Comparison of ENCODE assay signal across 8 cellular contexts in the genomic region with DNA sequence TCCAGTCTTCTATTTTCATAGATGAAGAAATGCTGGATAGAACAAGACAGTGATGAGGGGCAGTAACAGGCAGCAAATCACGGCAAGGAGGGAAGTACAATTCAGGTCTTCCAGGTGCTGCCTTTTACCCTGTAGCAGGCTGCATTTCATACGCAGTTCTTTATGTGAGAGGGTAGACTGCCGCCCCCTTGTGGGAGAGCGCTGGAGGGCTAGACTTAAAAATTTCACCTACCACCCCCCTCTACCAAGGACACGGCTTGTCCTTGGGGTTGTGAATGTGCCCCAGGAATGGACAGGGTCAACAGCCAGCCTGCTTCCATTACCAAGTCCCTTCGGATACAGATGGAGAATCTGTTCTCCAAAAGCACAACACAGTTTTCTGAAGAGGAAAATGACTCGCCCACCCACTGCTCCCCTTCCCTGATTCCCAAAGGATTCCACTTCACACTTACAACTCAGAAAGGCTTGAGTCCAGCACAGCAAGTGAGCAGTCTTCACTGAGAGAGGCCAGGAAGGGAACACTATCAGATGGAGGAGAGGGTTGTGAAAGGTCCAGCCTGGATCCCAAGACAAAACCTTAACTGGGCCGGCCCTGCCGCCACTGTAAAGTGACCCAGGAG. TPM values are rescaled to one million over a fixed set of nuclear protein-coding genes. Genes with fewer than 3 reads are reported as not detected.
DNase-seq lines count a peak whose midpoint lies in the region; ATAC-seq, FAIRE-seq and TF ChIP-seq lines count a peak whose summit lies in the region.

No MANE protein-coding gene starts in this region.

- TF ChIP-seq CTCF in HepG2 (CRISPR knock-in tag; IDR thresholded peaks at IDR 0.05), result peak; percentile 74

- H3K4me2 ChIP-seq in HepG2 (ENCODE audit: low read depth, low read length), result no peak overlapping the region

- intact Hi-C loops in HepG2 (cut with micrococcal nuclease; ENCODE audit: unreplicated experiment), result no loop called here

- no peak overlapping the region for H2AFZ ChIP-seq in HepG2 (ENCODE audit: low read length)

- no peaks in the 10 kb centered on the region for H4K20me1 ChIP-seq in HepG2 (ENCODE audit: insufficient read depth, low read length)

- TF ChIP-seq POLR2A in HepG2 (IDR thresholded peaks at IDR 0.05; ENCODE audit: insufficient read depth in 1 of 2, low read depth in 2 of 2, low read length in 2 of 2), result no peak

- ATAC-seq in SK-N-SH treated with all-trans-retinoic acid at 6 μM for 48 hours (peak; percentile 61; the same call in 2 of the 3 replicates), HepG2 (peak; percentile 88), GM21576 (IDR thresholded peaks at IDR 0.05; ENCODE audit: unreplicated experiment) (no peak)

- H3K4me1 Mint-ChIP-seq in activated naive CD8-positive, alpha-beta T cell treated with anti-CD3 and anti-CD28 coated beads for 36 hours, result peaks cover 30% of the 10 kb centered on the region

- TF ChIP-seq RAD21 in HepG2 (CRISPR knock-in tag; IDR thresholded peaks at IDR 0.05), result peak; percentile 47; the same call in 1 of the 2 replicates

- H3K4me3 Mint-ChIP-seq in activated naive CD8-positive, alpha-beta T cell treated with anti-CD3 and anti-CD28 coated beads for 36 hours, result no peak overlapping the region

- peak overlapping the region; percentile 8 for H3K27ac Mint-ChIP-seq in activated naive CD8-positive, alpha-beta T cell treated with anti-CD3 and anti-CD28 coated beads for 36 hours

- peaks cover 8% of the 10 kb centered on the region for H3K79me2 ChIP-seq in HepG2 (ENCODE audit: insufficient read depth, low read length)

- no peaks in the 10 kb centered on the region for H3K9me3 ChIP-seq in HepG2 (ENCODE audit: low read length)

- no peaks in the 10 kb centered on the region for H3K27me3 Mint-ChIP-seq in activated naive CD8-positive, alpha-beta T cell treated with anti-CD3 and anti-CD28 coated beads for 36 hours

- peaks cover 33% of the 10 kb centered on the region for H3K36me3 Mint-ChIP-seq in activated naive CD8-positive, alpha-beta T cell treated with anti-CD3 and anti-CD28 coated beads for 36 hours

- peaks cover 45% of the 10 kb centered on the region for H3K4me1 ChIP-seq in HepG2 (ENCODE audit: insufficient read depth, low read length)

- peaks cover 27 to 73% of the 10 kb centered on the region in 2 experiments for H3K36me3 ChIP-seq in HepG2 (replicated peaks in 1 of 2; ENCODE audit: control insufficient read depth in 1 of 2, insufficient read depth in 2 of 2, low read length in 2 of 2)

- peak overlapping the region; percentile 24 for H3K27ac ChIP-seq in HepG2 (ENCODE audit: extremely low read length, insufficient read depth, low read length)

- peak; percentile 55 for DNase-seq in NCI-H2227 (lab: John Stamatoyannopoulos, UW; ENCODE audit: unreplicated experiment)
- DNase-seq in NCI-H2227 treated with DMSO at 0.1 percent for 48 hours (lab: John Stamatoyannopoulos, UW), result no peak
- DNase-seq in activated naive CD8-positive, alpha-beta T cell treated with anti-CD3 and anti-CD28 coated beads for 36 hours, result peak; percentile 54
- peak; percentile 46 for DNase-seq in HepG2 (ENCODE audit: low spot score)
- peak; percentile 45 to 71 (median 58) for DNase-seq in stimulated activated naive CD4-positive, alpha-beta T cell (lab: John Stamatoyannopoulos, UW)
- no peak for DNase-seq in NCI-H1436 treated with DMSO at 0.1 percent for 48 hours (lab: John Stamatoyannopoulos, UW)

- in situ Hi-C loops in HepG2 (cut with HindIII; ENCODE audit: extremely low pct_ligation_motif_present, low pct_unique_long_range_greater_than_20kb), result no loop called here

- no TSS peak for BruUV-seq in HepG2 (replicated peaks; lab: Mats Ljungman, UMichigan)

- POLR2A ChIA-PET in HepG2 (lab: Yijun Ruan, JAX), result interaction anchor here (1.7 kb wide), 1 partner anchor 19 kb away, joined by 8 read pairs; no protein-coding TSS in a partner anchor

- H3K4me3 ChIP-seq in HepG2 (replicated peaks in 1 of 3; ENCODE audit: insufficient read depth in 1 of 3, low read depth in 2 of 3, low read length in 3 of 3), result no peak overlapping the region

- no peaks in the 10 kb centered on the region for H3K27me3 ChIP-seq in HepG2 (ENCODE audit: control insufficient read depth in 1 of 2, insufficient read depth in 2 of 2, low read length in 2 of 2)

- TF ChIP-seq EP300 in HepG2 (IDR thresholded peaks at IDR 0.05; ENCODE audit: low read depth in 2 of 2, low read length in 2 of 2), result no peak
- no peak for TF ChIP-seq EP300 in HepG2 (CRISPR knock-in tag; IDR thresholded peaks at IDR 0.05; ENCODE audit: borderline replicate concordance)

- H3K9me3 Mint-ChIP-seq in activated naive CD8-positive, alpha-beta T cell treated with anti-CD3 and anti-CD28 coated beads for 36 hours, result no peaks in the 10 kb centered on the region

- 74% methylated on average over 8 of the region's 9 CpGs for WGBS in HepG2 (ENCODE audit: low lambda C conversion rate)

- FAIRE-seq in HepG2 (lab: Jason Lieb, UNC), result peak; percentile 47

- CTCF ChIA-PET in HepG2 (lab: Yijun Ruan, JAX; ENCODE audit: low intra/inter-chr PET ratio, low total read pairs), result interaction anchor here (0.8 to 1.8 kb wide), 2 partner anchors 42 to 219 kb away, joined by 3 to 4 read pairs; no protein-coding TSS in a partner anchor

- H3K9ac ChIP-seq in HepG2 (ENCODE audit: insufficient read depth, low read depth, low read length), result no peak overlapping the region

RNA-seq across cellular contexts. Expression of a gene that starts 7.4 kb away (rescaled TPM):
- total RNA-seq in activated naive CD8-positive, alpha-beta T cell treated with anti-CD3 and anti-CD28 coated beads for 36 hours, result 10 to 100 TPM; 77.4 to 79.7 TPM
- total RNA-seq in HepG2 (2016; rRNA removed; fragmentation: Illumina TruSeq; extraction: Trizol), result 90.6 and 93.3 TPM in 2 replicates
- total RNA-seq in HepG2 (2016; cell fraction: cytosol; rRNA removed; fragmentation: Illumina TruSeq; extraction: Trizol; ENCODE audit: low read depth), result 10.9 and 11.3 TPM in 2 replicates
- 90.6 and 93.0 TPM in 2 replicates for total RNA-seq in HepG2 (2016; cell fraction: insoluble cytoplasmic fraction; rRNA removed; fragmentation: Illumina TruSeq; extraction: Trizol)
- 27.9 and 29.9 TPM in 2 replicates for total RNA-seq in HepG2 (2016; cell fraction: membrane; rRNA removed; fragmentation: Illumina TruSeq; extraction: Trizol)
- 45.5 and 50.4 TPM in 2 replicates for total RNA-seq in HepG2 (2016; cell fraction: nucleus; rRNA removed; fragmentation: Illumina TruSeq; extraction: Trizol)
- polyA plus RNA-seq in HepG2 (2011; rRNA removed), result 96.3 and 108 TPM in 2 replicates
- polyA plus RNA-seq in HepG2 (2011; cell fraction: cytosol; rRNA removed), result 79.1 and 89.1 TPM in 2 replicates
- polyA plus RNA-seq in HepG2 (2011; cell fraction: nucleus; rRNA removed), result 150 and 155 TPM in 2 replicates
- polyA plus RNA-seq in HepG2 (2012), result 29.9 and 30.8 TPM in 2 replicates
- 10.9 and 11.6 TPM in 2 replicates for polyA plus RNA-seq in HepG2 (2016; cell fraction: cytosol; fragmentation: Illumina TruSeq; extraction: Trizol; ENCODE audit: low read depth)
- 83.1 and 89.4 TPM in 2 replicates for polyA plus RNA-seq in HepG2 (2016; cell fraction: insoluble cytoplasmic fraction; fragmentation: Illumina TruSeq; extraction: Trizol; ENCODE audit: low read depth)
- 20.8 and 22.9 TPM in 2 replicates for polyA plus RNA-seq in HepG2 (2016; cell fraction: membrane; fragmentation: Illumina TruSeq; extraction: Trizol; ENCODE audit: low read depth)
- polyA plus RNA-seq in HepG2 (2016; cell fraction: nucleus; fragmentation: Illumina TruSeq; extraction: Trizol; ENCODE audit: insufficient read depth, low read depth), result 63.2 and 65.3 TPM in 2 replicates
- 267 TPM in 2 replicates for polyA minus RNA-seq in HepG2 (2011; rRNA and poly(A)+ RNA removed; ENCODE audit: low replicate concordance)
- polyA minus RNA-seq in HepG2 (2011; cell fraction: cytosol; rRNA and poly(A)+ RNA removed), result 35.8 and 44.4 TPM in 2 replicates
- 51.8 and 62.4 TPM in 2 replicates for polyA minus RNA-seq in HepG2 (2011; cell fraction: nucleus; rRNA and poly(A)+ RNA removed)

RNA-seq across cellular contexts. Expression of a gene that starts 7.6 kb away (rescaled TPM):
- 100 to 1,000 TPM; 407 to 419 TPM for total RNA-seq in activated naive CD8-positive, alpha-beta T cell treated with anti-CD3 and anti-CD28 coated beads for 36 hours
- total RNA-seq in HepG2 (2016; rRNA removed; fragmentation: Illumina TruSeq; extraction: Trizol), result 541 and 772 TPM in 2 replicates
- 74.4 and 81.4 TPM in 2 replicates for total RNA-seq in HepG2 (2016; cell fraction: cytosol; rRNA removed; fragmentation: Illumina TruSeq; extraction: Trizol; ENCODE audit: low read depth)
- total RNA-seq in HepG2 (2016; cell fraction: insoluble cytoplasmic fraction; rRNA removed; fragmentation: Illumina TruSeq; extraction: Trizol), result 539 and 786 TPM in 2 replicates
- 177 and 193 TPM in 2 replicates for total RNA-seq in HepG2 (2016; cell fraction: membrane; rRNA removed; fragmentation: Illumina TruSeq; extraction: Trizol)
- 163 and 174 TPM in 2 replicates for total RNA-seq in HepG2 (2016; cell fraction: nucleus; rRNA removed; fragmentation: Illumina TruSeq; extraction: Trizol)
- 209 and 297 TPM in 2 replicates for polyA plus RNA-seq in HepG2 (2011; rRNA removed)
- 185 and 234 TPM in 2 replicates for polyA plus RNA-seq in HepG2 (2011; cell fraction: cytosol; rRNA removed)
- 41.9 and 44.4 TPM in 2 replicates for polyA plus RNA-seq in HepG2 (2011; cell fraction: nucleus; rRNA removed)
- polyA plus RNA-seq in HepG2 (2012), result 196 and 251 TPM in 2 replicates
- 96.2 and 101 TPM in 2 replicates for polyA plus RNA-seq in HepG2 (2016; cell fraction: cytosol; fragmentation: Illumina TruSeq; extraction: Trizol; ENCODE audit: low read depth)
- polyA plus RNA-seq in HepG2 (2016; cell fraction: insoluble cytoplasmic fraction; fragmentation: Illumina TruSeq; extraction: Trizol; ENCODE audit: low read depth), result 672 and 700 TPM in 2 replicates
- polyA plus RNA-seq in HepG2 (2016; cell fraction: membrane; fragmentation: Illumina TruSeq; extraction: Trizol; ENCODE audit: low read depth), result 146 and 153 TPM in 2 replicates
- 225 and 252 TPM in 2 replicates for polyA plus RNA-seq in HepG2 (2016; cell fraction: nucleus; fragmentation: Illumina TruSeq; extraction: Trizol; ENCODE audit: insufficient read depth, low read depth)
- polyA minus RNA-seq in HepG2 (2011; rRNA and poly(A)+ RNA removed; ENCODE audit: low replicate concordance), result 137 and 342 TPM in 2 replicates
- polyA minus RNA-seq in HepG2 (2011; cell fraction: cytosol; rRNA and poly(A)+ RNA removed), result 103 and 109 TPM in 2 replicates
- 22.0 and 30.5 TPM in 2 replicates for polyA minus RNA-seq in HepG2 (2011; cell fraction: nucleus; rRNA and poly(A)+ RNA removed)

RNA-seq across cellular contexts. Expression of a gene that starts 14.1 kb away (rescaled TPM):
- under 1 TPM; 0.56 to 0.74 TPM for total RNA-seq in activated naive CD8-positive, alpha-beta T cell treated with anti-CD3 and anti-CD28 coated beads for 36 hours
- 1.2 TPM in 2 replicates for total RNA-seq in HepG2 (2016; rRNA removed; fragmentation: Illumina TruSeq; extraction: Trizol)
- 0.44 and 0.61 TPM in 2 replicates for total RNA-seq in HepG2 (2016; cell fraction: cytosol; rRNA removed; fragmentation: Illumina TruSeq; extraction: Trizol; ENCODE audit: low read depth)
- 0.80 and 1.6 TPM in 2 replicates for total RNA-seq in HepG2 (2016; cell fraction: insoluble cytoplasmic fraction; rRNA removed; fragmentation: Illumina TruSeq; extraction: Trizol)
- 0.62 and 0.65 TPM in 2 replicates for total RNA-seq in HepG2 (2016; cell fraction: membrane; rRNA removed; fragmentation: Illumina TruSeq; extraction: Trizol)
- total RNA-seq in HepG2 (2016; cell fraction: nucleus; rRNA removed; fragmentation: Illumina TruSeq; extraction: Trizol), result 1.6 and 2.0 TPM in 2 replicates
- 3.3 and 4.8 TPM in 2 replicates for polyA plus RNA-seq in HepG2 (2011; rRNA removed)
- 1.9 and 2.8 TPM in 2 replicates for polyA plus RNA-seq in HepG2 (2011; cell fraction: cytosol; rRNA removed)
- polyA plus RNA-seq in HepG2 (2011; cell fraction: nucleus; rRNA removed), result 12.2 and 15.0 TPM in 2 replicates
- 4.0 and 6.1 TPM in 2 replicates for polyA plus RNA-seq in HepG2 (2012)
- polyA plus RNA-seq in HepG2 (2016; cell fraction: cytosol; fragmentation: Illumina TruSeq; extraction: Trizol; ENCODE audit: low read depth), result 0.34 and 0.42 TPM in 2 replicates
- 0.85 and 1.1 TPM in 2 replicates for polyA plus RNA-seq in HepG2 (2016; cell fraction: insoluble cytoplasmic fraction; fragmentation: Illumina TruSeq; extraction: Trizol; ENCODE audit: low read depth)
- 0.45 and 0.49 TPM in 2 replicates for polyA plus RNA-seq in HepG2 (2016; cell fraction: membrane; fragmentation: Illumina TruSeq; extraction: Trizol; ENCODE audit: low read depth)
- polyA plus RNA-seq in HepG2 (2016; cell fraction: nucleus; fragmentation: Illumina TruSeq; extraction: Trizol; ENCODE audit: insufficient read depth, low read depth), result 3.2 and 3.9 TPM in 2 replicates
- 3.5 and 4.7 TPM in 2 replicates for polyA minus RNA-seq in HepG2 (2011; rRNA and poly(A)+ RNA removed; ENCODE audit: low replicate concordance)
- 1.1 and 1.6 TPM in 2 replicates for polyA minus RNA-seq in HepG2 (2011; cell fraction: cytosol; rRNA and poly(A)+ RNA removed)
- 7.1 and 10.3 TPM in 2 replicates for polyA minus RNA-seq in HepG2 (2011; cell fraction: nucleus; rRNA and poly(A)+ RNA removed)

RNA-seq across cellular contexts. Expression of a gene that starts 32.1 kb away (rescaled TPM):
- total RNA-seq in activated naive CD8-positive, alpha-beta T cell treated with anti-CD3 and anti-CD28 coated beads for 36 hours, result 1 to 10 TPM; 3.6 to 3.8 TPM
- 0.27 TPM in 1 of 2 replicates, not detected in the other for total RNA-seq in HepG2 (2016; rRNA removed; fragmentation: Illumina TruSeq; extraction: Trizol)
- not detected in 2 replicates for total RNA-seq in HepG2 (2016; cell fraction: cytosol; rRNA removed; fragmentation: Illumina TruSeq; extraction: Trizol; ENCODE audit: low read depth)
- total RNA-seq in HepG2 (2016; cell fraction: insoluble cytoplasmic fraction; rRNA removed; fragmentation: Illumina TruSeq; extraction: Trizol), result 0.28 TPM in 1 of 2 replicates, not detected in the other
- 0.10 and 0.12 TPM in 2 replicates for total RNA-seq in HepG2 (2016; cell fraction: membrane; rRNA removed; fragmentation: Illumina TruSeq; extraction: Trizol)
- total RNA-seq in HepG2 (2016; cell fraction: nucleus; rRNA removed; fragmentation: Illumina TruSeq; extraction: Trizol), result 0.22 and 0.81 TPM in 2 replicates
- 0.61 and 0.89 TPM in 2 replicates for polyA plus RNA-seq in HepG2 (2011; rRNA removed)
- 0.15 and 0.34 TPM in 2 replicates for polyA plus RNA-seq in HepG2 (2011; cell fraction: cytosol; rRNA removed)
- 2.7 and 3.0 TPM in 2 replicates for polyA plus RNA-seq in HepG2 (2011; cell fraction: nucleus; rRNA removed)
- polyA plus RNA-seq in HepG2 (2012), result 0.66 and 0.83 TPM in 2 replicates
- polyA plus RNA-seq in HepG2 (2016; cell fraction: cytosol; fragmentation: Illumina TruSeq; extraction: Trizol; ENCODE audit: low read depth), result 0.16 and 0.20 TPM in 2 replicates
- not detected in 2 replicates for polyA plus RNA-seq in HepG2 (2016; cell fraction: insoluble cytoplasmic fraction; fragmentation: Illumina TruSeq; extraction: Trizol; ENCODE audit: low read depth)
- polyA plus RNA-seq in HepG2 (2016; cell fraction: membrane; fragmentation: Illumina TruSeq; extraction: Trizol; ENCODE audit: low read depth), result 0.19 and 0.20 TPM in 2 replicates
- 0.85 and 1.2 TPM in 2 replicates for polyA plus RNA-seq in HepG2 (2016; cell fraction: nucleus; fragmentation: Illumina TruSeq; extraction: Trizol; ENCODE audit: insufficient read depth, low read depth)
- 0.33 TPM in 1 of 2 replicates, not detected in the other for polyA minus RNA-seq in HepG2 (2011; rRNA and poly(A)+ RNA removed; ENCODE audit: low replicate concordance)
- not detected in 2 replicates for polyA minus RNA-seq in HepG2 (2011; cell fraction: cytosol; rRNA and poly(A)+ RNA removed)
- 1.4 and 1.9 TPM in 2 replicates for polyA minus RNA-seq in HepG2 (2011; cell fraction: nucleus; rRNA and poly(A)+ RNA removed)

Comparison
In these comparisons a context has a peak if more than half of its experiments do, and no peak if none do; other contexts are left out.
1. DNase-seq: peak in NCI-H2227 (single experiment), activated naive CD8-positive, alpha-beta T cell treated with anti-CD3 and anti-CD28 coated beads for 36 hours (single experiment), HepG2 (single experiment) and stimulated activated naive CD4-positive, alpha-beta T cell (6 of 6); none in NCI-H2227 treated with DMSO at 0.1 percent for 48 hours (single experiment) and NCI-H1436 treated with DMSO at 0.1 percent for 48 hours (single experiment).